In the genomic region with DNA sequence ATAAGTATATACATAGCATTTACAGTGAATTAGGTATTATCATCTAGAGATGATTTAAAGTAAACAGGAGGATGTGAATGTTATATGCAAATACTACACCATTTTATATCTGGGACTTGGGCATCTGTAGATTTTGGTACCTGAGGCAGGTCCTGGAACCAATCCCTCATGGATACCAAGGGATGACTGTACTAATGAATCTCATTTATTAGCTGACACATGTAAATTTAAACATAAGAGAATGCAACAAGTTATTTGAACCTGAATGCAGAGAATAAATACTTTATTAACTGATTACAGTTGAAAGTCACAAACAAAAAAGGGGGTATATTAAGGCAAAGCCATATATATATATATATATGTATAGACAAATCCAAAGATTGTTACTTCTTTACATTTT, we compare ENCODE assay signal across 33 cellular contexts. TPM values are rescaled to one million over a fixed set of nuclear protein-coding genes. Genes with fewer than 3 reads are reported as not detected.
DNase-seq lines count a peak whose midpoint lies in the region; ATAC-seq, FAIRE-seq and TF ChIP-seq lines count a peak whose summit lies in the region.
"Had no signal": no experiment of that assay in that cellular context is flagged by ENCODE, and none has a peak within 500 bp of the region (broad histone marks: within the 10 kb centered on the region; RNA-seq: fewer than 3 reads in every experiment).

No MANE protein-coding gene starts in this region.

- no peak overlapping the region for H4K91ac ChIP-seq in IMR-90 (ENCODE audit: insufficient read depth, low read depth, low read length)

- no peaks in the 10 kb centered on the region for H4K20me1 ChIP-seq in HepG2 (ENCODE audit: insufficient read depth, low read length)
- H4K20me1 ChIP-seq in IMR-90 (ENCODE audit: insufficient read depth, low read length): no peaks in the 10 kb centered on the region
- H4K20me1 ChIP-seq in K562 (replicated peaks; ENCODE audit: control insufficient read depth, insufficient read depth, low read length): no peaks in the 10 kb centered on the region

- TF ChIP-seq POLR2A in HepG2 (IDR thresholded peaks at IDR 0.05; ENCODE audit: insufficient read depth in 1 of 2, low read depth in 2 of 2, low read length in 2 of 2) (no peak), right lobe of liver (IDR thresholded peaks at IDR 0.05) (no peak), IMR-90 (IDR thresholded peaks at IDR 0.05; ENCODE audit: low read depth, low read length) (no peak), K562 (conservative IDR thresholded peaks at IDR 0.05) (no peak), body of pancreas (IDR thresholded peaks at IDR 0.05) (no peak)

- H3K79me1 ChIP-seq in IMR-90 (ENCODE audit: low read depth in 1 of 2, low read length in 2 of 2): no peaks in the 10 kb centered on the region; a peak in 1 of 4 replicates

- no peak overlapping the region for H3K4me3 ChIP-seq in HepG2 (replicated peaks in 1 of 3; ENCODE audit: insufficient read depth in 1 of 3, low read depth in 2 of 3, low read length in 3 of 3)
- no peak overlapping the region for H3K4me3 ChIP-seq in right lobe of liver
- no peak overlapping the region for H3K4me3 ChIP-seq in IMR-90 (ENCODE audit: insufficient read depth, low read depth, low read length)
- no peak overlapping the region for H3K4me3 ChIP-seq in K562
- H3K4me3 ChIP-seq in body of pancreas: no peak overlapping the region
- H3K4me3 ChIP-seq: A549; BLaER1; BLaER1 treated with 17β-estradiol and CSF1 and Interleukin-3, amounts not matched to agents 10 nM and 100 nM had no signal

- no peak overlapping the region for H4K8ac ChIP-seq in IMR-90 (ENCODE audit: low read depth in 2 of 2, low read length in 2 of 2)

- H2AK5ac ChIP-seq in IMR-90 (ENCODE audit: low read depth, low read length): no peak overlapping the region

- H3K27ac ChIP-seq in HepG2 (ENCODE audit: extremely low read length, insufficient read depth, low read length) (no peak overlapping the region), right lobe of liver (no peak overlapping the region), IMR-90 (ENCODE audit: insufficient read depth, low read length) (no peak overlapping the region), K562 (ENCODE audit: extremely low read depth, low read depth, low read length) (no peak overlapping the region), body of pancreas (no peak overlapping the region)
- H3K27ac ChIP-seq: 22Rv1; A549; BLaER1; BLaER1 treated with 17β-estradiol and CSF1 and Interleukin-3, amounts not matched to agents 10 nM and 100 nM; C4-2B had no signal

- H4K5ac ChIP-seq in IMR-90 (ENCODE audit: low read depth, low read length): no peak overlapping the region

- intact Hi-C loops in HepG2 (cut with micrococcal nuclease; ENCODE audit: unreplicated experiment): no loop called here
- intact Hi-C loops in right lobe of liver (cut with DNase I): no loop called here
- intact Hi-C loops in IMR-90 (cut with micrococcal nuclease): no loop called here
- intact Hi-C loops in K562 (cut with micrococcal nuclease): no loop called here
- intact Hi-C loops in body of pancreas (cut with DNase I): no loop called here

- TF ChIP-seq RAD21 in HepG2 (CRISPR knock-in tag; IDR thresholded peaks at IDR 0.05) (no peak), IMR-90 (IDR thresholded peaks at IDR 0.05; ENCODE audit: low read length) (no peak), K562 (CRISPR knock-in tag; conservative IDR thresholded peaks at IDR 0.05 in 1 of 2, IDR thresholded peaks at IDR 0.05 in 1 of 2) (no peak)

- no peak overlapping the region for H3K4ac ChIP-seq in IMR-90 (ENCODE audit: low read depth, low read length)

- H3K23ac ChIP-seq in IMR-90 (ENCODE audit: low read depth, low read length): no peak overlapping the region

- no peak for FAIRE-seq in HepG2 (lab: Jason Lieb, UNC)
- no peak for FAIRE-seq in K562 (lab: Jason Lieb, UNC)
- FAIRE-seq: A204.1, A549, D721Med had no signal

- no peak overlapping the region for H2BK20ac ChIP-seq in IMR-90 (ENCODE audit: low read depth, low read length)

- H3K27me3 ChIP-seq in HepG2 (ENCODE audit: control insufficient read depth in 1 of 2, insufficient read depth in 2 of 2, low read length in 2 of 2) (no peaks in the 10 kb centered on the region), right lobe of liver (no peaks in the 10 kb centered on the region), IMR-90 (ENCODE audit: control insufficient read depth, insufficient read depth, low read length) (no peaks in the 10 kb centered on the region), K562 (ENCODE audit: control insufficient read depth in 2 of 2, insufficient read depth in 2 of 2, low read length in 2 of 2) (no peaks in the 10 kb centered on the region), body of pancreas (no peaks in the 10 kb centered on the region)
- H3K27me3 ChIP-seq: BE2C; BLaER1; BLaER1 treated with 17β-estradiol and CSF1 and Interleukin-3, amounts not matched to agents 10 nM and 100 nM had no signal

- H3K36me3 ChIP-seq in HepG2 (replicated peaks in 1 of 2; ENCODE audit: control insufficient read depth in 1 of 2, insufficient read depth in 2 of 2, low read length in 2 of 2) (peaks cover 4 to 25% of the 10 kb centered on the region in 2 experiments; a peak in 4 of 5 replicates), right lobe of liver (peaks cover 0 to 27% (median 20%) of the 10 kb centered on the region in 4 donors), IMR-90 (ENCODE audit: control insufficient read depth, insufficient read depth, low read length) (peaks cover 25% of the 10 kb centered on the region), K562 (ENCODE audit: control insufficient read depth, insufficient read depth, low read length) (peaks cover 50% of the 10 kb centered on the region), body of pancreas (replicated peaks in 1 of 2; ENCODE audit: insufficient read depth in 1 of 2, low read depth in 2 of 2) (peaks cover 0 to 16% of the 10 kb centered on the region in 2 donors)
- H3K36me3 ChIP-seq: BE2C had no signal

- H3K4me2 ChIP-seq in HepG2 (ENCODE audit: low read depth, low read length): no peak overlapping the region
- H3K4me2 ChIP-seq in IMR-90 (ENCODE audit: low read depth, low read length): no peak overlapping the region
- H3K4me2 ChIP-seq in K562 (ENCODE audit: insufficient read depth, low read length): no peak overlapping the region
- H3K4me2 ChIP-seq: A549; BLaER1; BLaER1 treated with 17β-estradiol and CSF1 and Interleukin-3, amounts not matched to agents 10 nM and 100 nM had no signal

- no peak overlapping the region for H2AFZ ChIP-seq in HepG2 (ENCODE audit: low read length)
- H2AFZ ChIP-seq in IMR-90 (replicated peaks; ENCODE audit: low read length, poor library complexity): no peak overlapping the region
- H2AFZ ChIP-seq in K562 (ENCODE audit: low read depth, low read length): no peak overlapping the region

- no peaks in the 10 kb centered on the region for H3K79me2 ChIP-seq in HepG2 (ENCODE audit: insufficient read depth, low read length)
- H3K79me2 ChIP-seq in K562 (ENCODE audit: control insufficient read depth, insufficient read depth, low read length): no peaks in the 10 kb centered on the region

- H3K18ac ChIP-seq in IMR-90 (ENCODE audit: low read depth, low read length): no peak overlapping the region

- H3K56ac ChIP-seq in IMR-90 (ENCODE audit: extremely low read depth, insufficient read depth, low read length): no peak overlapping the region

- BruUV-seq in HepG2 (replicated peaks; lab: Mats Ljungman, UMichigan) (no TSS peak), IMR-90 (replicated peaks; lab: Mats Ljungman, UMichigan) (no TSS peak), K562 (replicated peaks; lab: Mats Ljungman, UMichigan) (no TSS peak)

- H2BK120ac ChIP-seq in IMR-90 (ENCODE audit: low read depth, low read length): no peak overlapping the region

- CTCF ChIA-PET in HepG2 (lab: Yijun Ruan, JAX; ENCODE audit: low intra/inter-chr PET ratio, low total read pairs) (no interaction called here), IMR-90 (lab: Yijun Ruan, JAX) (no interaction called here), K562 (lab: Yijun Ruan, JAX; ENCODE audit: low intra/inter-chr PET ratio) (no interaction called here)

- ATAC-seq in HepG2 (no peak), right lobe of liver (no peak), IMR-90 (ENCODE audit: low read depth) (no peak), K562 (no peak), body of pancreas (no peak)
- ATAC-seq: A549; CD8-positive, alpha-beta T cell had no signal

- dilution Hi-C loops in IMR-90 (cut with HindIII; ENCODE audit: low sequenced_read_pairs, unreplicated experiment): no loop called here

- H2BK15ac ChIP-seq in IMR-90 (ENCODE audit: low read depth, low read length): no peak overlapping the region

- no peak overlapping the region for H2BK5ac ChIP-seq in IMR-90 (ENCODE audit: low read depth, low read length, poor library complexity, severe bottlenecking)

- TF ChIP-seq EP300 in HepG2 (IDR thresholded peaks at IDR 0.05; ENCODE audit: low read depth in 2 of 2, low read length in 2 of 2): no peak
- no peak for TF ChIP-seq EP300 in HepG2 (CRISPR knock-in tag; IDR thresholded peaks at IDR 0.05; ENCODE audit: borderline replicate concordance)
- no peak for TF ChIP-seq EP300 in K562 (IDR thresholded peaks at IDR 0.05; ENCODE audit: low read length)

- POLR2A ChIA-PET in HepG2 (lab: Yijun Ruan, JAX): no interaction called here
- POLR2A ChIA-PET in IMR-90 (lab: Charles Lee; ENCODE audit: unreplicated experiment): no interaction called here
- POLR2A ChIA-PET in K562 (lab: Yijun Ruan, JAX): no interaction called here

- no peak overlapping the region for H2AK9ac ChIP-seq in IMR-90 (replicated peaks; ENCODE audit: low read depth, low read length, poor library complexity)

- in situ Hi-C loops in HepG2 (cut with HindIII; ENCODE audit: extremely low pct_ligation_motif_present, low pct_unique_long_range_greater_than_20kb) (no loop called here), IMR-90 (cut with MboI; ENCODE audit: low sequenced_read_pairs) (no loop called here), K562 (cut with MboI) (no loop called here)

- H3K9me3 ChIP-seq in HepG2 (ENCODE audit: low read length) (no peaks in the 10 kb centered on the region), right lobe of liver (no peaks in the 10 kb centered on the region), IMR-90 (ENCODE audit: control insufficient read depth, insufficient read depth, low read length) (peaks cover 1% of the 10 kb centered on the region; the same call in 1 of the 2 replicates), K562 (replicated peaks; ENCODE audit: control insufficient read depth, insufficient read depth, low read depth, low read length) (no peaks in the 10 kb centered on the region), body of pancreas (no peaks in the 10 kb centered on the region)
- H3K9me3 ChIP-seq: A549; BE2C; BLaER1; BLaER1 treated with 17β-estradiol and CSF1 and Interleukin-3, amounts not matched to agents 10 nM and 100 nM; Caco-2 had no signal

- no peaks in the 10 kb centered on the region; the same call in 1 of the 2 replicates for H3K9me1 ChIP-seq in IMR-90 (ENCODE audit: insufficient read depth, low read length)
- no peaks in the 10 kb centered on the region for H3K9me1 ChIP-seq in K562 (ENCODE audit: control insufficient read depth, insufficient read depth, low read length)

- TF ChIP-seq CTCF in HepG2 (CRISPR knock-in tag; IDR thresholded peaks at IDR 0.05) (no peak), right lobe of liver (IDR thresholded peaks at IDR 0.05) (no peak), IMR-90 (conservative IDR thresholded peaks at IDR 0.05; ENCODE audit: low read depth, low read length) (no peak), K562 (IDR thresholded peaks at IDR 0.05 in 2 of 3, conservative IDR thresholded peaks at IDR 0.05 in 1 of 3; ENCODE audit: insufficient read depth in 2 of 3, low read depth in 1 of 3, low read length in 3 of 3) (no peak), body of pancreas (IDR thresholded peaks at IDR 0.05) (no peak)

- no peak for DNase-seq in HepG2 (ENCODE audit: low spot score)
- DNase-seq in right lobe of liver: no peak
- no peak for DNase-seq in IMR-90
- DNase-seq in K562 (ENCODE audit: extremely low read depth in 1 of 4, low spot score in 3 of 4): no peak
- no peak for DNase-seq in body of pancreas
- DNase-seq in SIG-M5 treated with dmso at 0.1 percent for 504 hours (lab: John Stamatoyannopoulos, UW; ENCODE audit: unreplicated experiment): no peak
- DNase-seq: 8988T; ACHN; AML-193; BE2C; C1 segment of cervical spinal cord; Caco-2; Calu3; CD4-positive, alpha-beta memory T cell; CD4-positive, alpha-beta T cell; CD4-positive, CD25-positive, alpha-beta regulatory T cell; CD8-positive, alpha-beta memory T cell; CD8-positive, alpha-beta T cell; COR-L47; DMS 273 treated with DMSO at 0.1 percent for 48 hours; DMS153; DMS53; DMS79; DMS79 treated with DMSO at 0.1 percent for 48 hours; DND-41; EL had no signal

- H3K4me1 ChIP-seq in HepG2 (ENCODE audit: insufficient read depth, low read length): no peaks in the 10 kb centered on the region
- H3K4me1 ChIP-seq in right lobe of liver: no peaks in the 10 kb centered on the region
- no peaks in the 10 kb centered on the region for H3K4me1 ChIP-seq in IMR-90 (ENCODE audit: control insufficient read depth, insufficient read depth, low read length)
- H3K4me1 ChIP-seq in K562 (replicated peaks in 1 of 2; ENCODE audit: control insufficient read depth in 2 of 2, insufficient read depth in 2 of 2, low read length in 2 of 2): no peaks in the 10 kb centered on the region
- no peaks in the 10 kb centered on the region for H3K4me1 ChIP-seq in body of pancreas
- H3K4me1 ChIP-seq: A549, BE2C, BLaER1, Caco-2 had no signal

- H3K14ac ChIP-seq in IMR-90 (replicated peaks; ENCODE audit: low read depth, low read length): no peak overlapping the region

- H3K9ac ChIP-seq in HepG2 (ENCODE audit: insufficient read depth, low read depth, low read length) (no peak overlapping the region), IMR-90 (ENCODE audit: low read depth, low read length) (no peak overlapping the region), K562 (ENCODE audit: insufficient read depth in 1 of 2, low read depth in 2 of 2, low read length in 2 of 2) (no peak overlapping the region)
- H3K9ac ChIP-seq: BLaER1; BLaER1 treated with 17β-estradiol and CSF1 and Interleukin-3, amounts not matched to agents 10 nM and 100 nM had no signal

RNA-seq across cellular contexts. Expression of a gene that starts 23.1 kb away (rescaled TPM):
- total RNA-seq in HepG2 (2016; rRNA removed; fragmentation: Illumina TruSeq; extraction: Trizol) (43.8 and 55.7 TPM in 2 replicates), right lobe of liver (10 to 100 TPM; 45.2 to 69.1 (median 57.2) TPM), IMR-90 (2012; rRNA removed) (36.6 and 85.0 TPM in 2 replicates), K562 (2014; rRNA removed) (13.1 and 14.9 TPM in 2 replicates), K562 (2014; rRNA removed; fragmentation: Illumina TruSeq; extraction: Trizol) (30.2 and 36.6 TPM in 2 replicates), K562 (2015; rRNA removed; fragmentation: Illumina TruSeq; extraction: Trizol) (35.5 and 39.7 TPM in 2 replicates), K562 (2021) (19.5 TPM in 2 replicates), body of pancreas (10 to 100 TPM; 20.2 to 40.9 TPM)
- 3.6 and 4.8 TPM in 2 replicates for total RNA-seq in HepG2 (2016; cell fraction: cytosol; rRNA removed; fragmentation: Illumina TruSeq; extraction: Trizol; ENCODE audit: low read depth)
- total RNA-seq in HepG2 (2016; cell fraction: insoluble cytoplasmic fraction; rRNA removed; fragmentation: Illumina TruSeq; extraction: Trizol): 42.8 and 55.9 TPM in 2 replicates
- 24.8 and 28.0 TPM in 2 replicates for total RNA-seq in HepG2 (2016; cell fraction: membrane; rRNA removed; fragmentation: Illumina TruSeq; extraction: Trizol)
- total RNA-seq in HepG2 (2016; cell fraction: nucleus; rRNA removed; fragmentation: Illumina TruSeq; extraction: Trizol): 45.5 and 52.9 TPM in 2 replicates
- polyA plus RNA-seq in HepG2 (2011; rRNA removed) (20.7 and 25.6 TPM in 2 replicates), IMR-90 (2012; rRNA removed) (21.3 and 29.4 TPM in 2 replicates), K562 (2011; rRNA removed) (19.0 and 27.8 TPM in 2 replicates), K562 (2014; fragmentation: Illumina TruSeq; extraction: Trizol) (18.9 and 21.3 TPM in 2 replicates), K562 (2014; fragmentation: Nextera tagmentation; extraction: Ambion mirVana) (1 to 10 TPM; 8.9 to 9.2 TPM), K562 (2014; rRNA removed) (19.5 and 21.8 TPM in 2 replicates)
- 10.1 and 18.8 TPM in 2 replicates for polyA plus RNA-seq in HepG2 (2011; cell fraction: cytosol; rRNA removed)
- polyA plus RNA-seq in HepG2 (2011; cell fraction: nucleus; rRNA removed): 2.8 and 4.3 TPM in 2 replicates
- polyA plus RNA-seq in HepG2 (2012): 20.9 and 22.5 TPM in 2 replicates
- 3.7 and 4.0 TPM in 2 replicates for polyA plus RNA-seq in HepG2 (2016; cell fraction: cytosol; fragmentation: Illumina TruSeq; extraction: Trizol; ENCODE audit: low read depth)
- polyA plus RNA-seq in HepG2 (2016; cell fraction: insoluble cytoplasmic fraction; fragmentation: Illumina TruSeq; extraction: Trizol; ENCODE audit: low read depth): 38.2 and 40.7 TPM in 2 replicates
- 14.9 and 16.8 TPM in 2 replicates for polyA plus RNA-seq in HepG2 (2016; cell fraction: membrane; fragmentation: Illumina TruSeq; extraction: Trizol; ENCODE audit: low read depth)
- 50.7 and 56.9 TPM in 2 replicates for polyA plus RNA-seq in HepG2 (2016; cell fraction: nucleus; fragmentation: Illumina TruSeq; extraction: Trizol; ENCODE audit: insufficient read depth, low read depth)
- 10.7 and 10.8 TPM in 2 replicates for polyA minus RNA-seq in HepG2 (2011; rRNA and poly(A)+ RNA removed; ENCODE audit: low replicate concordance)
- 13.8 and 18.7 TPM in 2 replicates for polyA minus RNA-seq in HepG2 (2011; cell fraction: cytosol; rRNA and poly(A)+ RNA removed)
- 9.4 and 10.6 TPM in 2 replicates for polyA minus RNA-seq in HepG2 (2011; cell fraction: nucleus; rRNA and poly(A)+ RNA removed)
- polyA plus RNA-seq in IMR-90 (2012; cell fraction: cytosol; rRNA removed): 6.5 and 13.3 TPM in 2 replicates
- 1.8 and 8.1 TPM in 2 replicates for polyA plus RNA-seq in IMR-90 (2012; cell fraction: nucleus; rRNA removed; ENCODE audit: low replicate concordance)
- 12.5 and 35.1 TPM in 2 replicates for total RNA-seq in K562 (2011; cell fraction: chromatin; rRNA removed; ENCODE audit: low replicate concordance)
- total RNA-seq in K562 (2011; cell fraction: nucleolus; rRNA removed): 11.8 and 13.0 TPM in 2 replicates
- 29.2 and 59.8 TPM in 2 replicates for total RNA-seq in K562 (2011; cell fraction: nucleoplasm; rRNA removed)
- polyA plus RNA-seq in K562 (2011; cell fraction: cytosol; rRNA removed): 5.3 and 11.6 TPM in 2 replicates
- 5.5 and 9.9 TPM in 2 replicates for polyA plus RNA-seq in K562 (2011; cell fraction: nucleus; rRNA removed)
- 18.1 and 19.3 TPM in 2 replicates for polyA plus RNA-seq in K562 (2012)
- polyA minus RNA-seq in K562 (2011; rRNA and poly(A)+ RNA removed): 20.5 and 22.6 TPM in 2 replicates
- 5.8 and 9.8 TPM in 2 replicates for polyA minus RNA-seq in K562 (2011; cell fraction: cytosol; rRNA and poly(A)+ RNA removed)
- polyA minus RNA-seq in K562 (2011; cell fraction: nucleus; rRNA and poly(A)+ RNA removed): 4.2 and 7.9 TPM in 2 replicates

RNA-seq across cellular contexts. Expression of a gene that starts 44.9 kb away (rescaled TPM):
- total RNA-seq in HepG2 (2016; rRNA removed; fragmentation: Illumina TruSeq; extraction: Trizol) (37.1 and 51.6 TPM in 2 replicates), right lobe of liver (10 to 100 TPM in 4 of 6 experiments, 1 to 10 TPM in 2; 7.6 to 16.9 (median 12.6) TPM), IMR-90 (2012; rRNA removed) (30.8 and 45.0 TPM in 2 replicates), K562 (2014; rRNA removed) (61.3 and 61.6 TPM in 2 replicates), K562 (2014; rRNA removed; fragmentation: Illumina TruSeq; extraction: Trizol) (78.1 and 101 TPM in 2 replicates), K562 (2015; rRNA removed; fragmentation: Illumina TruSeq; extraction: Trizol) (66.8 and 70.2 TPM in 2 replicates), K562 (2021) (61.8 and 63.0 TPM in 2 replicates), body of pancreas (10 to 100 TPM in 1 of 2 donors, 1 to 10 TPM in 1; 7.6 to 16.3 TPM)
- 33.6 and 36.9 TPM in 2 replicates for total RNA-seq in HepG2 (2016; cell fraction: cytosol; rRNA removed; fragmentation: Illumina TruSeq; extraction: Trizol; ENCODE audit: low read depth)
- 39.2 and 45.8 TPM in 2 replicates for total RNA-seq in HepG2 (2016; cell fraction: insoluble cytoplasmic fraction; rRNA removed; fragmentation: Illumina TruSeq; extraction: Trizol)
- 14.4 and 17.4 TPM in 2 replicates for total RNA-seq in HepG2 (2016; cell fraction: membrane; rRNA removed; fragmentation: Illumina TruSeq; extraction: Trizol)
- 25.8 and 26.3 TPM in 2 replicates for total RNA-seq in HepG2 (2016; cell fraction: nucleus; rRNA removed; fragmentation: Illumina TruSeq; extraction: Trizol)
- polyA plus RNA-seq in HepG2 (2011; rRNA removed) (10.5 and 13.4 TPM in 2 replicates), IMR-90 (2012; rRNA removed) (22.8 and 25.2 TPM in 2 replicates), K562 (2011; rRNA removed) (42.5 and 85.4 TPM in 2 replicates), K562 (2014; fragmentation: Illumina TruSeq; extraction: Trizol) (60.7 and 66.9 TPM in 2 replicates), K562 (2014; fragmentation: Nextera tagmentation; extraction: Ambion mirVana) (10 to 100 TPM; 21.0 to 26.0 TPM), K562 (2014; rRNA removed) (54.8 and 59.5 TPM in 2 replicates)
- 6.3 and 7.7 TPM in 2 replicates for polyA plus RNA-seq in HepG2 (2011; cell fraction: cytosol; rRNA removed)
- 5.8 and 6.5 TPM in 2 replicates for polyA plus RNA-seq in HepG2 (2011; cell fraction: nucleus; rRNA removed)
- polyA plus RNA-seq in HepG2 (2012): 18.4 and 21.5 TPM in 2 replicates
- polyA plus RNA-seq in HepG2 (2016; cell fraction: cytosol; fragmentation: Illumina TruSeq; extraction: Trizol; ENCODE audit: low read depth): 3.1 and 3.3 TPM in 2 replicates
- polyA plus RNA-seq in HepG2 (2016; cell fraction: insoluble cytoplasmic fraction; fragmentation: Illumina TruSeq; extraction: Trizol; ENCODE audit: low read depth): 48.8 and 52.8 TPM in 2 replicates
- polyA plus RNA-seq in HepG2 (2016; cell fraction: membrane; fragmentation: Illumina TruSeq; extraction: Trizol; ENCODE audit: low read depth): 6.3 TPM in 2 replicates
- 23.4 and 26.9 TPM in 2 replicates for polyA plus RNA-seq in HepG2 (2016; cell fraction: nucleus; fragmentation: Illumina TruSeq; extraction: Trizol; ENCODE audit: insufficient read depth, low read depth)
- polyA minus RNA-seq in HepG2 (2011; rRNA and poly(A)+ RNA removed; ENCODE audit: low replicate concordance): 10.8 and 15.6 TPM in 2 replicates
- polyA minus RNA-seq in HepG2 (2011; cell fraction: cytosol; rRNA and poly(A)+ RNA removed): 8.9 and 10.4 TPM in 2 replicates
- polyA minus RNA-seq in HepG2 (2011; cell fraction: nucleus; rRNA and poly(A)+ RNA removed): 26.1 and 27.7 TPM in 2 replicates
- polyA plus RNA-seq in IMR-90 (2012; cell fraction: cytosol; rRNA removed): 9.4 and 19.1 TPM in 2 replicates
- polyA plus RNA-seq in IMR-90 (2012; cell fraction: nucleus; rRNA removed; ENCODE audit: low replicate concordance): 6.9 and 11.9 TPM in 2 replicates
- 31.8 and 78.8 TPM in 2 replicates for total RNA-seq in K562 (2011; cell fraction: chromatin; rRNA removed; ENCODE audit: low replicate concordance)
- total RNA-seq in K562 (2011; cell fraction: nucleolus; rRNA removed): 39.7 and 41.7 TPM in 2 replicates
- total RNA-seq in K562 (2011; cell fraction: nucleoplasm; rRNA removed): 50.8 and 61.4 TPM in 2 replicates
- 18.3 and 20.7 TPM in 2 replicates for polyA plus RNA-seq in K562 (2011; cell fraction: cytosol; rRNA removed)
- polyA plus RNA-seq in K562 (2011; cell fraction: nucleus; rRNA removed): 15.0 and 15.5 TPM in 2 replicates
- 40.5 and 70.9 TPM in 2 replicates for polyA plus RNA-seq in K562 (2012)
- polyA minus RNA-seq in K562 (2011; rRNA and poly(A)+ RNA removed): 61.2 and 78.5 TPM in 2 replicates
- 19.2 and 34.3 TPM in 2 replicates for polyA minus RNA-seq in K562 (2011; cell fraction: cytosol; rRNA and poly(A)+ RNA removed)
- 39.3 and 54.0 TPM in 2 replicates for polyA minus RNA-seq in K562 (2011; cell fraction: nucleus; rRNA and poly(A)+ RNA removed)
